ENCODE assay signal across 22 cellular contexts in the genomic region with DNA sequence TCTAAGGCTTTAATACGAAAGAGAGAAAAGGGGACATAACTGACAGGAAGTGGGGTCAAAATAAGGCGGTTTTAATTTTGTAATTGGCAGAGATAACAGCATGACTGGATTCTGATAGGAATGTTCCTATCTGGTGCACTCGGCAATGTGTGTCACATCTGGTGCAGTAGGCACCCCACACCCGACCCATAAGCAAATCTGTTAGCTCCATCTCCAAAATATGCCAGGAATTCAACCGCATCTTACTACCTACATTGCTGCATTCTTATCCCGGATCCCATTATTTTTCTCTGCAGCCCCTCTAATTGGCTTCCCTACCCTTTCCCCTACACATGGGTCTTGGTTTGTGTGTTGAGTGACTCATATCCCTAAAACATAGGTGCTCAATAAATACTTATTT. TPM values are rescaled to one million over a fixed set of nuclear protein-coding genes. Genes with fewer than 3 reads are reported as not detected.
"Had no signal": no experiment of that assay in that cellular context is flagged by ENCODE, and none has a peak within 500 bp of the region (broad histone marks: within the 10 kb centered on the region; RNA-seq: fewer than 3 reads in every experiment).

No MANE protein-coding gene starts in this region.

- H3K27me3 ChIP-seq: dorsolateral prefrontal cortex, left lung, upper lobe of right lung had no signal

- DNase-seq: activated CD4-positive, alpha-beta T cell treated with anti-CD3 and anti-CD28 coated beads, Interleukin-2, amount 10 ng/mL, durations not matched to agents 7 days and 5 days; activated CD8-positive, alpha-beta T cell treated with anti-CD3 and anti-CD28 coated beads, Interleukin-2, amount 10 ng/mL, durations not matched to agents 7 days and 5 days; activated naive CD4-positive, alpha-beta T cell treated with Interleukin-2 at 50 U/mL for 16 hours; activated naive CD8-positive, alpha-beta T cell treated with anti-CD3 and anti-CD28 coated beads, Interleukin-2, amount 10 ng/mL, durations not matched to agents 7 days and 5 days; activated T-cell treated with anti-CD3 and anti-CD28 coated beads, Interleukin-2, amount 50 U/mL, for 24 hours; caudate nucleus; dorsolateral prefrontal cortex; foreskin melanocyte; glutamatergic neuron; left lung; midbrain; nephron progenitor cell; nucleus accumbens; stimulated activated CD4-positive, alpha-beta T cell treated with anti-CD3 and anti-CD28 coated beads, Interleukin-4, amount 100 ng/mL, for 4 hours; upper lobe of right lung had no signal

- H3K9me3 ChIP-seq: left lung, thoracic aorta, upper lobe of right lung had no signal

- H3K27ac ChIP-seq: dorsolateral prefrontal cortex, left lung, thoracic aorta, upper lobe of right lung had no signal

- H3K36me3 ChIP-seq: left lung, thoracic aorta, upper lobe of right lung had no signal

- ATAC-seq: activated CD8-positive, alpha-beta T cell treated with anti-CD3 and anti-CD28 coated beads, Interleukin-2, amount 10 ng/mL, durations not matched to agents 7 days and 5 days; left lung; sciatic nerve; stimulated activated memory B cell treated with anti-CD40 and anti-IgM and Interleukin-4, amounts not matched to agents 10 μg/mL and 1 μg/mL and 100 μg/mL, for 72 hours; upper lobe of right lung had no signal

- H3K4me1 ChIP-seq: left lung, upper lobe of right lung had no signal

- H3K4me3 ChIP-seq: dorsolateral prefrontal cortex, left lung, thoracic aorta, upper lobe of right lung had no signal

- FAIRE-seq: colon had no signal

RNA-seq across cellular contexts. Expression of a gene that starts 50.1 kb away (rescaled TPM):
- total RNA-seq: activated CD4-positive, alpha-beta T cell treated with anti-CD3 and anti-CD28 coated beads, Interleukin-2, amount 10 ng/mL, durations not matched to agents 7 days and 5 days; activated CD8-positive, alpha-beta T cell treated with anti-CD3 and anti-CD28 coated beads, Interleukin-2, amount 10 ng/mL, durations not matched to agents 7 days and 5 days; activated naive CD8-positive, alpha-beta T cell treated with anti-CD3 and anti-CD28 coated beads, Interleukin-2, amount 10 ng/mL, durations not matched to agents 7 days and 5 days; activated T-helper 2 cell treated with anti-CD3 and anti-CD28 coated beads, Interferon-gamma antibody, Interleukin-2, Interleukin-4, amounts not matched to agents 10 μg/mL and 5 μg/mL and 100 μg/mL, durations not matched to agents 14 hours and 24 hours and 36 hours; kidney epithelial cell; left lung; lung microvascular endothelial cell; sciatic nerve; thoracic aorta; upper lobe of right lung had no signal
